In genomic region chr18:39998332-39998731, GRCh38 we compare ENCODE assay signal across 26 cellular contexts.
"Had no signal": no experiment of that assay in that cellular context is flagged by ENCODE, and none has a peak within 500 bp of the region (broad histone marks: within the 10 kb centered on the region; RNA-seq: fewer than 3 reads in every experiment).

No MANE protein-coding gene starts in this region.

- H3K9me3 Mint-ChIP-seq: endodermal cell had no signal

- H3K4me3 ChIP-seq: coronary artery, esophagus squamous epithelium, gastrocnemius medialis, heart right ventricle, left lung, lower lobe of right lung, mucosa of descending colon had no signal

- H3K4me1 ChIP-seq: esophagus squamous epithelium, gastrocnemius medialis, heart right ventricle, left lung, lower lobe of right lung had no signal

- H3K27ac Mint-ChIP-seq: effector memory CD8-positive, alpha-beta T cell; endodermal cell; mesothelial cell of epicardium had no signal

- H3K36me3 Mint-ChIP-seq: mesothelial cell of epicardium had no signal

- FAIRE-seq: colon, endometrium, islet of Langerhans, keratinocyte had no signal

- H3K27me3 ChIP-seq: esophagus squamous epithelium, gastrocnemius medialis, heart right ventricle, left lung had no signal

- H3K36me3 ChIP-seq: esophagus squamous epithelium, gastrocnemius medialis, heart right ventricle, left lung, lower lobe of right lung had no signal

- ATAC-seq: effector memory CD8-positive, alpha-beta T cell; esophagus mucosa; gastrocnemius medialis; heart right ventricle; left cardiac atrium; left lung; left ventricle myocardium superior; lower lobe of right lung; mucosa of descending colon had no signal

- H3K27ac ChIP-seq: coronary artery, epithelial cell of prostate, esophagus squamous epithelium, gastrocnemius medialis, heart right ventricle, left lung, lower lobe of right lung had no signal

- H3K4me1 Mint-ChIP-seq: mesothelial cell of epicardium had no signal

- DNase-seq: effector CD8-positive, alpha-beta T cell; effector memory CD8-positive, alpha-beta T cell; endodermal cell; erythroblast; esophagus squamous epithelium; foreskin fibroblast; foreskin melanocyte; gastrocnemius medialis; glutamatergic neuron; head of caudate nucleus; heart right ventricle; hippocampal formation; left cardiac atrium; left lung; left ventricle myocardium superior; lower lobe of right lung; mesenchymal stem cell; mucosa of descending colon had no signal

- H3K9me3 ChIP-seq: esophagus squamous epithelium, gastrocnemius medialis, left lung, lower lobe of right lung, mucosa of descending colon had no signal

- H3K27me3 Mint-ChIP-seq: effector memory CD8-positive, alpha-beta T cell had no signal

- H3K4me3 Mint-ChIP-seq: effector memory CD8-positive, alpha-beta T cell; endodermal cell; mesothelial cell of epicardium had no signal
